In genomic region chr18:74251297-74252031, GRCh38 we compare ENCODE assay signal across 10 cellular contexts. TPM values are rescaled to one million over a fixed set of nuclear protein-coding genes. Genes with fewer than 3 reads are reported as not detected.
A peak's percentile ranks its signal among the peaks of the same experiment; 100 is the strongest.
DNase-seq lines count a peak whose midpoint lies in the region; ATAC-seq and TF ChIP-seq lines count a peak whose summit lies in the region.
"Had no signal": no experiment of that assay in that cellular context is flagged by ENCODE, and none has a peak within 500 bp of the region (broad histone marks: within the 10 kb centered on the region; RNA-seq: fewer than 3 reads in every experiment).

No MANE protein-coding gene starts in this region.

- H3K4me3 Mint-ChIP-seq in progenitor cell of endocrine pancreas (ENCODE audit: low read depth) = peak overlapping the region; percentile 41

- H3K9me3 Mint-ChIP-seq in progenitor cell of endocrine pancreas (ENCODE audit: low read depth) = no peaks in the 10 kb centered on the region

- DNase-seq in ELF-1 (ENCODE audit: low read depth, low spot score) = peak; percentile 69
- peak; percentile 27 for DNase-seq in PC-3
- DNase-seq in fibroblast of peridontal ligament (ENCODE audit: extremely low read depth) = peak; percentile 83
- no peak for DNase-seq in progenitor cell of endocrine pancreas (ENCODE audit: low spot score, unreplicated experiment)
- DNase-seq: activated gamma-delta T cell, kidney glomerular epithelial cell had no signal

- CTCF ChIA-PET in PC-3 (lab: Charles Lee) = no interaction called here

- H3K36me3 Mint-ChIP-seq in progenitor cell of endocrine pancreas (ENCODE audit: insufficient read depth) = peaks cover 31% of the 10 kb centered on the region

- H3K9ac ChIP-seq in PC-3 (ENCODE audit: low read length) = no peak overlapping the region

- H3K4me2 ChIP-seq in PC-3 (ENCODE audit: low read length) = no peak overlapping the region

- intact Hi-C loops in PC-3 (cut with micrococcal nuclease) = no loop called here

- H3F3A ChIP-seq in PC-3 (ENCODE audit: low read length, unreplicated experiment) = no peaks in the 10 kb centered on the region

- no peaks in the 10 kb centered on the region for H3K9me3 ChIP-seq in PC-3 (ENCODE audit: low read length)

- no peaks in the 10 kb centered on the region for H3K27me3 ChIP-seq in PC-3 (ENCODE audit: low read length)

- H3K4me1 ChIP-seq in PC-3 (ENCODE audit: insufficient read depth, low read length) = peaks cover 10% of the 10 kb centered on the region

- H3K9me2 ChIP-seq in PC-3 (replicated peaks; ENCODE audit: low read length) = no peaks in the 10 kb centered on the region

- no peaks in the 10 kb centered on the region for H4K20me1 ChIP-seq in PC-3 (ENCODE audit: low read length)

- no peaks in the 10 kb centered on the region for H3K79me2 ChIP-seq in PC-3 (ENCODE audit: low read length)

- no peak overlapping the region for H3K27ac ChIP-seq in PC-3 (ENCODE audit: low read length)

- H3K4me3 ChIP-seq in PC-3 (ENCODE audit: low read length) = no peak overlapping the region

- POLR2A ChIA-PET in PC-3 (lab: Charles Lee; ENCODE audit: unreplicated experiment) = no interaction called here

- ATAC-seq in PC-3 (peak; percentile 29; the same call in 1 of the 2 replicates), HG02938 (IDR thresholded peaks at IDR 0.05; ENCODE audit: unreplicated experiment) (no peak), GM21619 (IDR thresholded peaks at IDR 0.05; ENCODE audit: unreplicated experiment) (no peak), GM21717 (IDR thresholded peaks at IDR 0.05; ENCODE audit: unreplicated experiment) (no peak), HG03378 (IDR thresholded peaks at IDR 0.05; ENCODE audit: unreplicated experiment) (no peak)

- H3K36me3 ChIP-seq in PC-3 (ENCODE audit: low read depth, low read length) = peaks cover 6% of the 10 kb centered on the region; the same call in 1 of the 2 replicates

- TF ChIP-seq CTCF in PC-3 (conservative IDR thresholded peaks at IDR 0.05; ENCODE audit: low read depth, low read length) (no peak), progenitor cell of endocrine pancreas (IDR thresholded peaks at IDR 0.05; ENCODE audit: unreplicated experiment) (no peak)

- H3K4me1 Mint-ChIP-seq in progenitor cell of endocrine pancreas (ENCODE audit: low read depth) = peaks cover 56% of the 10 kb centered on the region

- H3K27ac Mint-ChIP-seq in progenitor cell of endocrine pancreas = peak overlapping the region; percentile 86

- H3K27me3 Mint-ChIP-seq in progenitor cell of endocrine pancreas = no peaks in the 10 kb centered on the region

- BruUV-seq in PC-3 (replicated peaks; lab: Mats Ljungman, UMichigan) = no TSS peak

- no peak overlapping the region for H2AFZ ChIP-seq in PC-3 (ENCODE audit: low read length)

RNA-seq across cellular contexts. Expression of gene CYB5A, which starts 40.3 kb away (rescaled TPM):
- 98.0 and 130 TPM in 2 replicates for total RNA-seq in PC-3 (2014; rRNA removed)
- total RNA-seq in progenitor cell of endocrine pancreas = 213 and 223 TPM in 2 replicates
